ENCODE assay signal across 1 cellular context in genomic region chr6:27297857-27298730, GRCh38.
TF ChIP-seq lines count a peak whose summit lies in the region.

No MANE protein-coding gene starts in this region.

TF ChIP-seq in K562, 482 proteins besides CTCF, POLR2A, EP300 and RAD21 (continued from another document and continues in another):
- TF ChIP-seq SMAD4 (CRISPR knock-in tag; conservative IDR thresholded peaks at IDR 0.05) (0 out of 2 replicates have a peak, but pooled peaks have one; percentile 59), CBFA2T3 (IDR thresholded peaks at IDR 0.05) (peak; percentile 25; the same call in 1 of the 2 replicates), RAD51 (IDR thresholded peaks at IDR 0.05; ENCODE audit: borderline replicate concordance, low read depth) (peak; percentile 63; the same call in 1 of the 2 replicates), E2F3 (CRISPR knock-in tag; IDR thresholded peaks at IDR 0.05) (0 out of 2 replicates have a peak, but pooled peaks have one; percentile 41), POLR2G (IDR thresholded peaks at IDR 0.05; ENCODE audit: low read depth, low read length) (peak; percentile 48; the same call in 1 of the 2 replicates), CBX1 (IDR thresholded peaks at IDR 0.05; ENCODE audit: low read depth) (peak; percentile 72; the same call in 1 of the 2 replicates), MCM7 (IDR thresholded peaks at IDR 0.05) (no peak), MNT (conservative IDR thresholded peaks at IDR 0.05) (peak; percentile 83 to 88), COPS2 (conservative IDR thresholded peaks at IDR 0.05) (no peak), KDM4B (IDR thresholded peaks at IDR 0.05; ENCODE audit: borderline replicate concordance in 2 of 2, low read depth in 1 of 2) (0 out of 4 replicates have a peak, but pooled peaks of 1 of the 2 experiments have one; percentile 17), ZNF41 (CRISPR knock-in tag; conservative IDR thresholded peaks at IDR 0.05) (0 out of 2 replicates have a peak, but pooled peaks have one; percentile 27), TEAD4 (IDR thresholded peaks at IDR 0.05; ENCODE audit: low read length) (peak; percentile 88), TEAD4 (CRISPR knock-in tag; IDR thresholded peaks at IDR 0.05; ENCODE audit: borderline replicate concordance) (peak; percentile 86; the same call in 1 of the 2 replicates), ZSCAN29 (IDR thresholded peaks at IDR 0.05) (peak; percentile 73), BRD4 (IDR thresholded peaks at IDR 0.05) (peak; percentile 94), BDP1 (IDR thresholded peaks at IDR 0.05; ENCODE audit: insufficient read depth, insufficient read length) (peak; percentile 73), FOXP4 (CRISPR knock-in tag; IDR thresholded peaks at IDR 0.05; ENCODE audit: borderline replicate concordance) (peak; percentile 87; the same call in 1 of the 2 replicates), TAF1 (IDR thresholded peaks at IDR 0.05; ENCODE audit: control insufficient read depth, extremely low read depth, insufficient read depth, low read length, severe bottlenecking) (peak; percentile 60), ZFP36 (IDR thresholded peaks at IDR 0.05; ENCODE audit: low read depth, low read length, partially characterized antibody) (peak; percentile 19), MAX (CRISPR knock-in tag; IDR thresholded peaks at IDR 0.05) (peak; percentile 99), STAT5A (IDR thresholded peaks at IDR 0.05; ENCODE audit: borderline replicate concordance, low read length) (peak; percentile 37; the same call in 1 of the 2 replicates), MAFF (IDR thresholded peaks at IDR 0.05; ENCODE audit: low read length) (no peak), ETV5 (CRISPR knock-in tag; IDR thresholded peaks at IDR 0.05; ENCODE audit: low read depth) (peak; percentile 69; the same call in 1 of the 2 replicates), PHF21A (IDR thresholded peaks at IDR 0.05; ENCODE audit: borderline replicate concordance, low read depth) (no peak), HLTF (IDR thresholded peaks at IDR 0.05) (0 out of 2 replicates have a peak, but pooled peaks have one; percentile 19), ZNF280A (IDR thresholded peaks at IDR 0.05; ENCODE audit: low read depth, partially characterized antibody) (no peak), KLF13 (tag; IDR thresholded peaks at IDR 0.05; ENCODE audit: borderline replicate concordance, low read depth) (0 out of 2 replicates have a peak, but pooled peaks have one; percentile 35), DACH1 (IDR thresholded peaks at IDR 0.05; ENCODE audit: partially characterized antibody) (no peak), ZKSCAN8 (CRISPR knock-in tag; IDR thresholded peaks at IDR 0.05) (no peak), ZBTB1 (CRISPR knock-in tag; IDR thresholded peaks at IDR 0.05; ENCODE audit: borderline replicate concordance, low read depth) (no peak), ZNF347 (CRISPR knock-in tag; IDR thresholded peaks at IDR 0.05; ENCODE audit: low read depth) (no peak), ZNF695 (CRISPR knock-in tag; IDR thresholded peaks at IDR 0.05) (no peak), USF1 (CRISPR knock-in tag; IDR thresholded peaks at IDR 0.05) (peak; percentile 91)
- TF ChIP-seq, protein P1, sequence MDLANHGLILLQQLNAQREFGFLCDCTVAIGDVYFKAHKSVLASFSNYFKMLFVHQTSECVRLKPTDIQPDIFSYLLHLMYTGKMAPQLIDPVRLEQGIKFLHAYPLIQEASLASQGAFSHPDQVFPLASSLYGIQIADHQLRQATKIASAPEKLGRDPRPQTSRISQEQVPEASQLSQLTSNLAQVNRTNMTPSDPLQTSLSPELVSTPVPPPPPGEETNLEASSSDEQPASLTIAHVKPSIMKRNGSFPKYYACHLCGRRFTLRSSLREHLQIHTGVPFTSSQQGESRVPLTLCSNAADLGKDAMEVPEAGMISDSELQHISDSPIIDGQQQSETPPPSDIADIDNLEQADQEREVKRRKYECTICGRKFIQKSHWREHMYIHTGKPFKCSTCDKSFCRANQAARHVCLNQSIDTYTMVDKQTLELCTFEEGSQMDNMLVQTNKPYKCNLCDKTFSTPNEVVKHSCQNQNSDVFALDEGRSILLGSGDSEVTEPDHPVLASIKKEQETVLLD (IDR thresholded peaks at IDR 0.05), result 0 out of 2 replicates have a peak, but pooled peaks have one; percentile 21
- TF ChIP-seq, protein P2, sequence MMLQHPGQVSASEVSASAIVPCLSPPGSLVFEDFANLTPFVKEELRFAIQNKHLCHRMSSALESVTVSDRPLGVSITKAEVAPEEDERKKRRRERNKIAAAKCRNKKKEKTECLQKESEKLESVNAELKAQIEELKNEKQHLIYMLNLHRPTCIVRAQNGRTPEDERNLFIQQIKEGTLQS (IDR thresholded peaks at IDR 0.05), result 0 out of 2 replicates have a peak, but pooled peaks have one; percentile 16
- TF ChIP-seq, protein P2 (CRISPR knock-in tag; conservative IDR thresholded peaks at IDR 0.05), result 0 out of 2 replicates have a peak, but pooled peaks have one; percentile 65
- TF ChIP-seq, protein P3, sequence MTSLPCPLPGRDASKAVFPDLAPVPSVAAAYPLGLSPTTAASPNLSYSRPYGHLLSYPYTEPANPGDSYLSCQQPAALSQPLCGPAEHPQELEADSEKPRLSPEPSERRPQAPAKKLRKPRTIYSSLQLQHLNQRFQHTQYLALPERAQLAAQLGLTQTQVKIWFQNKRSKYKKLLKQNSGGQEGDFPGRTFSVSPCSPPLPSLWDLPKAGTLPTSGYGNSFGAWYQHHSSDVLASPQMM (CRISPR knock-in tag; IDR thresholded peaks at IDR 0.05), result no peak
- TF ChIP-seq, protein P4, sequence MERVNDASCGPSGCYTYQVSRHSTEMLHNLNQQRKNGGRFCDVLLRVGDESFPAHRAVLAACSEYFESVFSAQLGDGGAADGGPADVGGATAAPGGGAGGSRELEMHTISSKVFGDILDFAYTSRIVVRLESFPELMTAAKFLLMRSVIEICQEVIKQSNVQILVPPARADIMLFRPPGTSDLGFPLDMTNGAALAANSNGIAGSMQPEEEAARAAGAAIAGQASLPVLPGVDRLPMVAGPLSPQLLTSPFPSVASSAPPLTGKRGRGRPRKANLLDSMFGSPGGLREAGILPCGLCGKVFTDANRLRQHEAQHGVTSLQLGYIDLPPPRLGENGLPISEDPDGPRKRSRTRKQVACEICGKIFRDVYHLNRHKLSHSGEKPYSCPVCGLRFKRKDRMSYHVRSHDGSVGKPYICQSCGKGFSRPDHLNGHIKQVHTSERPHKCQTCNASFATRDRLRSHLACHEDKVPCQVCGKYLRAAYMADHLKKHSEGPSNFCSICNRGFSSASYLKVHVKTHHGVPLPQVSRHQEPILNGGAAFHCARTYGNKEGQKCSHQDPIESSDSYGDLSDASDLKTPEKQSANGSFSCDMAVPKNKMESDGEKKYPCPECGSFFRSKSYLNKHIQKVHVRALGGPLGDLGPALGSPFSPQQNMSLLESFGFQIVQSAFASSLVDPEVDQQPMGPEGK (CRISPR knock-in tag; IDR thresholded peaks at IDR 0.05; ENCODE audit: borderline replicate concordance), result no peak
- TF ChIP-seq, protein P5, sequence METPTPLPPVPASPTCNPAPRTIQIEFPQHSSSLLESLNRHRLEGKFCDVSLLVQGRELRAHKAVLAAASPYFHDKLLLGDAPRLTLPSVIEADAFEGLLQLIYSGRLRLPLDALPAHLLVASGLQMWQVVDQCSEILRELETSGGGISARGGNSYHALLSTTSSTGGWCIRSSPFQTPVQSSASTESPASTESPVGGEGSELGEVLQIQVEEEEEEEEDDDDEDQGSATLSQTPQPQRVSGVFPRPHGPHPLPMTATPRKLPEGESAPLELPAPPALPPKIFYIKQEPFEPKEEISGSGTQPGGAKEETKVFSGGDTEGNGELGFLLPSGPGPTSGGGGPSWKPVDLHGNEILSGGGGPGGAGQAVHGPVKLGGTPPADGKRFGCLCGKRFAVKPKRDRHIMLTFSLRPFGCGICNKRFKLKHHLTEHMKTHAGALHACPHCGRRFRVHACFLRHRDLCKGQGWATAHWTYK (CRISPR knock-in tag; IDR thresholded peaks at IDR 0.05), result peak; percentile 36; the same call in 1 of the 2 replicates
- TF ChIP-seq, protein P6, sequence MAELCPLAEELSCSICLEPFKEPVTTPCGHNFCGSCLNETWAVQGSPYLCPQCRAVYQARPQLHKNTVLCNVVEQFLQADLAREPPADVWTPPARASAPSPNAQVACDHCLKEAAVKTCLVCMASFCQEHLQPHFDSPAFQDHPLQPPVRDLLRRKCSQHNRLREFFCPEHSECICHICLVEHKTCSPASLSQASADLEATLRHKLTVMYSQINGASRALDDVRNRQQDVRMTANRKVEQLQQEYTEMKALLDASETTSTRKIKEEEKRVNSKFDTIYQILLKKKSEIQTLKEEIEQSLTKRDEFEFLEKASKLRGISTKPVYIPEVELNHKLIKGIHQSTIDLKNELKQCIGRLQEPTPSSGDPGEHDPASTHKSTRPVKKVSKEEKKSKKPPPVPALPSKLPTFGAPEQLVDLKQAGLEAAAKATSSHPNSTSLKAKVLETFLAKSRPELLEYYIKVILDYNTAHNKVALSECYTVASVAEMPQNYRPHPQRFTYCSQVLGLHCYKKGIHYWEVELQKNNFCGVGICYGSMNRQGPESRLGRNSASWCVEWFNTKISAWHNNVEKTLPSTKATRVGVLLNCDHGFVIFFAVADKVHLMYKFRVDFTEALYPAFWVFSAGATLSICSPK (IDR thresholded peaks at IDR 0.05; ENCODE audit: borderline replicate concordance), result no peak
- TF ChIP-seq, protein P7, sequence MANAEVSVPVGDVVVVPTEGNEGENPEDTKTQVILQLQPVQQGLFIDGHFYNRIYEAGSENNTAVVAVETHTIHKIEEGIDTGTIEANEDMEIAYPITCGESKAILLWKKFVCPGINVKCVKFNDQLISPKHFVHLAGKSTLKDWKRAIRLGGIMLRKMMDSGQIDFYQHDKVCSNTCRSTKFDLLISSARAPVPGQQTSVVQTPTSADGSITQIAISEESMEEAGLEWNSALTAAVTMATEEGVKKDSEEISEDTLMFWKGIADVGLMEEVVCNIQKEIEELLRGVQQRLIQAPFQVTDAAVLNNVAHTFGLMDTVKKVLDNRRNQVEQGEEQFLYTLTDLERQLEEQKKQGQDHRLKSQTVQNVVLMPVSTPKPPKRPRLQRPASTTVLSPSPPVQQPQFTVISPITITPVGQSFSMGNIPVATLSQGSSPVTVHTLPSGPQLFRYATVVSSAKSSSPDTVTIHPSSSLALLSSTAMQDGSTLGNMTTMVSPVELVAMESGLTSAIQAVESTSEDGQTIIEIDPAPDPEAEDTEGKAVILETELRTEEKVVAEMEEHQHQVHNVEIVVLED (CRISPR knock-in tag; IDR thresholded peaks at IDR 0.05), result no peak
- TF ChIP-seq, protein P8, sequence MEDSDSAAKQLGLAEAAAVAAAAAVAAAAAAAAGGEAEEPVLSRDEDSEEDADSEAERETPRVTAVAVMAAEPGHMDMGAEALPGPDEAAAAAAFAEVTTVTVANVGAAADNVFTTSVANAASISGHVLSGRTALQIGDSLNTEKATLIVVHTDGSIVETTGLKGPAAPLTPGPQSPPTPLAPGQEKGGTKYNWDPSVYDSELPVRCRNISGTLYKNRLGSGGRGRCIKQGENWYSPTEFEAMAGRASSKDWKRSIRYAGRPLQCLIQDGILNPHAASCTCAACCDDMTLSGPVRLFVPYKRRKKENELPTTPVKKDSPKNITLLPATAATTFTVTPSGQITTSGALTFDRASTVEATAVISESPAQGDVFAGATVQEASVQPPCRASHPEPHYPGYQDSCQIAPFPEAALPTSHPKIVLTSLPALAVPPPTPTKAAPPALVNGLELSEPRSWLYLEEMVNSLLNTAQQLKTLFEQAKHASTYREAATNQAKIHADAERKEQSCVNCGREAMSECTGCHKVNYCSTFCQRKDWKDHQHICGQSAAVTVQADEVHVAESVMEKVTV (CRISPR knock-in tag; IDR thresholded peaks at IDR 0.05), result no peak
